ENCODE assay signal across 8 cellular contexts in genomic region chr12:46677749-46678148, GRCh38.
A peak's percentile ranks its signal among the peaks of the same experiment; 100 is the strongest.
DNase-seq lines count a peak whose midpoint lies in the region; ATAC-seq and TF ChIP-seq lines count a peak whose summit lies in the region.

No MANE protein-coding gene starts in this region.

- H3K4me1 ChIP-seq in left ventricle myocardium inferior (no peaks in the 10 kb centered on the region), esophagus (ENCODE audit: control insufficient read depth in 2 of 2, insufficient read depth in 2 of 2, low read length in 1 of 2) (no peaks in the 10 kb centered on the region), vagina (peaks cover 24% of the 10 kb centered on the region), MM.1S (ENCODE audit: low read length) (0 out of 2 replicates have a peak, but pooled peaks cover 3% of the 10 kb centered on the region)

- H3K27me3 ChIP-seq in left ventricle myocardium inferior (ENCODE audit: low read depth) (no peaks in the 10 kb centered on the region), esophagus (ENCODE audit: control insufficient read depth in 1 of 2, insufficient read depth in 2 of 2, low read length in 2 of 2) (no peaks in the 10 kb centered on the region), vagina (no peaks in the 10 kb centered on the region), MM.1S (replicated peaks; ENCODE audit: insufficient read depth, low read length) (no peaks in the 10 kb centered on the region)

- 77 to 87% methylated on average over 2 of the region's 2 CpGs for WGBS in esophagus, 2 donors

- H3K36me3 ChIP-seq in left ventricle myocardium inferior (no peaks in the 10 kb centered on the region), esophagus (ENCODE audit: control insufficient read depth in 2 of 2, insufficient read depth in 2 of 2, low read length in 1 of 2) (no peaks in the 10 kb centered on the region), vagina (no peaks in the 10 kb centered on the region), MM.1S (replicated peaks; ENCODE audit: insufficient read depth, low read length) (no peaks in the 10 kb centered on the region)

- intact Hi-C loops in left ventricle myocardium inferior (cut with micrococcal nuclease) = loop anchor here (5.0 to 10.0 kb wide), 2 partner anchors 255 to 553 kb away; no protein-coding TSS in a partner anchor
- intact Hi-C loops in Right ventricle myocardium superior (cut with DNase I) = loop anchor here (5.0 to 10.0 kb wide), 2 partner anchors 255 to 337 kb away; no protein-coding TSS in a partner anchor
- intact Hi-C loops in vagina (cut with DNase I) = no loop called here

- H3K79me2 ChIP-seq in MM.1S (ENCODE audit: low read length) = no peaks in the 10 kb centered on the region

- H3F3A ChIP-seq in MM.1S (ENCODE audit: insufficient read depth, low read length) = no peaks in the 10 kb centered on the region

- H3K9me3 ChIP-seq in left ventricle myocardium inferior (replicated peaks) (no peaks in the 10 kb centered on the region), esophagus (ENCODE audit: control insufficient read depth in 2 of 2, insufficient read depth in 1 of 2, low read depth in 1 of 2, low read length in 1 of 2) (no peaks in the 10 kb centered on the region), vagina (no peaks in the 10 kb centered on the region), MM.1S (replicated peaks; ENCODE audit: insufficient read depth, low read length) (no peaks in the 10 kb centered on the region)

- ATAC-seq in Right ventricle myocardium superior (ENCODE audit: poor library complexity) = no peak

- no peak overlapping the region for H3K9ac ChIP-seq in MM.1S (ENCODE audit: low read length)

- H3K4me2 ChIP-seq in MM.1S (ENCODE audit: low read depth, low read length) = no peak overlapping the region

- H3K9me2 ChIP-seq in MM.1S (replicated peaks; ENCODE audit: insufficient read depth, low read length) = no peaks in the 10 kb centered on the region

- TF ChIP-seq CTCF in left ventricle myocardium inferior (IDR thresholded peaks at IDR 0.05; ENCODE audit: borderline replicate concordance) (peak; percentile 39), vagina (IDR thresholded peaks at IDR 0.05) (peak in 1 of 3 experiments; percentile 20), MM.1S (IDR thresholded peaks at IDR 0.05; ENCODE audit: low read length) (no peak)

- no peak overlapping the region for H3K4me3 ChIP-seq in left ventricle myocardium inferior
- H3K4me3 ChIP-seq in esophagus (ENCODE audit: low read depth in 1 of 2, low read length in 2 of 2) = no peak overlapping the region
- no peak overlapping the region for H3K4me3 ChIP-seq in vagina
- H3K4me3 ChIP-seq in MM.1S (ENCODE audit: low read length) = no peak overlapping the region

- no peaks in the 10 kb centered on the region for H4K20me1 ChIP-seq in MM.1S (ENCODE audit: insufficient read depth, low read length)

- no peak overlapping the region for H2AFZ ChIP-seq in MM.1S (ENCODE audit: low read length)

- no peak for TF ChIP-seq POLR2A in vagina (IDR thresholded peaks at IDR 0.05)

- H3K27ac ChIP-seq in left ventricle myocardium inferior (replicated peaks) = no peak overlapping the region
- peak overlapping the region; percentile 78 to 79 for H3K27ac ChIP-seq in esophagus (ENCODE audit: low read depth in 2 of 2, low read length in 1 of 2)
- peak overlapping the region; percentile 40 for H3K27ac ChIP-seq in vagina
- no peak overlapping the region for H3K27ac ChIP-seq in MM.1S (ENCODE audit: low read length)

- no peak for DNase-seq in left ventricle myocardium inferior
- DNase-seq in Right ventricle myocardium superior = no peak
- peak; percentile 32 for DNase-seq in NCI-H82 treated with DMSO at 0.1 percent for 48 hours (lab: John Stamatoyannopoulos, UW; ENCODE audit: unreplicated experiment)
- DNase-seq in vagina (ENCODE audit: extremely low spot score in 2 of 2) = no peak
- no peak for DNase-seq in activated CD8-positive, alpha-beta memory T cell treated with anti-CD3 and anti-CD28 coated beads, Interleukin-2, amount 50 U/mL, for 4 hours
- no peak for DNase-seq in MM.1S
- DNase-seq in amygdala (lab: John Stamatoyannopoulos, UW) = no peak

Comparison
In these comparisons a context has a peak if more than half of its experiments do, and no peak if none do; other contexts are left out.
1. H3K27ac ChIP-seq: peak in esophagus (2 of 2) and vagina (single experiment); none in left ventricle myocardium inferior (single experiment) and MM.1S (single experiment).